Comparison of ENCODE assay signal across 1 cellular context in genomic region chr14:86766469-86766868, GRCh38.
TF ChIP-seq lines count a peak whose summit lies in the region.

No MANE protein-coding gene starts in this region.

TF ChIP-seq in HepG2, 621 proteins besides CTCF, POLR2A, EP300 and RAD21 (continued from another document):
- TF ChIP-seq PAXIP1 (CRISPR knock-in tag; conservative IDR thresholded peaks at IDR 0.05) (no peak), MNT (IDR thresholded peaks at IDR 0.05) (no peak), ZNF567 (CRISPR knock-in tag; IDR thresholded peaks at IDR 0.05; ENCODE audit: borderline replicate concordance) (no peak), CREB1 (IDR thresholded peaks at IDR 0.05) (no peak), CREB1 (CRISPR knock-in tag; IDR thresholded peaks at IDR 0.05) (no peak), ZKSCAN1 (IDR thresholded peaks at IDR 0.05; ENCODE audit: low read length) (no peak), ZNF3 (CRISPR knock-in tag; IDR thresholded peaks at IDR 0.05) (no peak), ZNF644 (CRISPR knock-in tag; IDR thresholded peaks at IDR 0.05; ENCODE audit: low read depth) (peak; percentile 80), TBX3 (IDR thresholded peaks at IDR 0.05; ENCODE audit: borderline replicate concordance) (no peak), MEIS1 (CRISPR knock-in tag; IDR thresholded peaks at IDR 0.05; ENCODE audit: borderline replicate concordance) (no peak), CEBPG (CRISPR knock-in tag; IDR thresholded peaks at IDR 0.05) (peak; percentile 73), NR2F1 (CRISPR knock-in tag; IDR thresholded peaks at IDR 0.05) (no peak), TCF12 (IDR thresholded peaks at IDR 0.05) (no peak), TCF12 (CRISPR knock-in tag; IDR thresholded peaks at IDR 0.05) (no peak), CBX1 (IDR thresholded peaks at IDR 0.05; ENCODE audit: low read depth) (no peak), MXD4 (CRISPR knock-in tag; IDR thresholded peaks at IDR 0.05) (no peak), TRIM24 (CRISPR knock-in tag; IDR thresholded peaks at IDR 0.05) (no peak), CERS6 (CRISPR knock-in tag; IDR thresholded peaks at IDR 0.05) (no peak), FOXO1 (CRISPR knock-in tag; IDR thresholded peaks at IDR 0.05) (no peak), ZNF446 (CRISPR knock-in tag; IDR thresholded peaks at IDR 0.05) (no peak), PRDM4 (CRISPR knock-in tag; IDR thresholded peaks at IDR 0.05; ENCODE audit: borderline replicate concordance) (no peak), TOE1 (CRISPR knock-in tag; IDR thresholded peaks at IDR 0.05) (no peak), ATF3 (CRISPR knock-in tag; IDR thresholded peaks at IDR 0.05) (0 out of 2 replicates have a peak, but pooled peaks have one; percentile 30)
